Comparison of ENCODE assay signal across 17 cellular contexts in the genomic region with DNA sequence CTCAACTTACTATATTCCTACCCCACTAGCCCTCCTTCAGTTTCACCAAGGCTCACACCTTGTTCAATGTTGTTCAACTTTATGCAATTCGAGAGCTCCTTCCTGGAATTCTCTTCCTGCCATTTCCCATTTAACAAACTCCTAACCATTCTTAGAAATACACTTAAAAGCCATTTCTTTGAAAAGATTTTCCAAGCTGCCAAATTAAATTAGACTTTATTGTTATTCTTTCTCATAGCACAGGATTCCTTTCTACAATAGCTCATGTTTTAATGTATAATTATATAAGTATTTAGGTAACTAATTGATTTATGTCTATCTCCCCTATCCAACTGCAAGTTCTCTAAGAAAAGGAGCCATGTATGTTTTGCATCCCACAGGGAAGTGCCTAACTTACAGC.
"Had no signal": no experiment of that assay in that cellular context is flagged by ENCODE, and none has a peak within 500 bp of the region (broad histone marks: within the 10 kb centered on the region; RNA-seq: fewer than 3 reads in every experiment).

No MANE protein-coding gene starts in this region.

- ATAC-seq: foreskin keratinocyte; gastroesophageal sphincter; heart right ventricle; left cardiac atrium; left lung; left ventricle myocardium superior; lower lobe of right lung; naive thymus-derived CD4-positive, alpha-beta T cell had no signal

- DNase-seq: dermis blood vessel endothelial cell; dorsolateral prefrontal cortex; effector CD4-positive, alpha-beta T cell; effector memory CD4-positive, alpha-beta T cell; foreskin keratinocyte; heart right ventricle; hippocampal formation; left cardiac atrium; left lung; left ventricle myocardium superior; lower lobe of right lung; mesenchymal stem cell; midbrain; naive thymus-derived CD4-positive, alpha-beta T cell had no signal

- H3K27me3 Mint-ChIP-seq: naive thymus-derived CD4-positive, alpha-beta T cell had no signal

- H3K27me3 ChIP-seq: dorsolateral prefrontal cortex, esophagus muscularis mucosa, foreskin keratinocyte, gastroesophageal sphincter, heart right ventricle, left lung had no signal

- H3K4me3 Mint-ChIP-seq: naive thymus-derived CD4-positive, alpha-beta T cell had no signal

- H3K27ac Mint-ChIP-seq: naive thymus-derived CD4-positive, alpha-beta T cell had no signal

- H3K9me3 ChIP-seq: esophagus muscularis mucosa, gastroesophageal sphincter, left lung, lower lobe of right lung had no signal

- H3K36me3 ChIP-seq: esophagus muscularis mucosa, gastroesophageal sphincter, heart right ventricle, left lung, lower lobe of right lung had no signal

- H3K27ac ChIP-seq: coronary artery, dorsolateral prefrontal cortex, esophagus muscularis mucosa, foreskin keratinocyte, gastroesophageal sphincter, heart right ventricle, left lung, lower lobe of right lung had no signal

- H3K4me1 ChIP-seq: esophagus muscularis mucosa, foreskin keratinocyte, gastroesophageal sphincter, left lung had no signal

- H3K4me3 ChIP-seq: coronary artery, dorsolateral prefrontal cortex, esophagus muscularis mucosa, gastroesophageal sphincter, heart right ventricle, left lung, lower lobe of right lung had no signal
